Comparison of ENCODE assay signal across 19 cellular contexts in the genomic region with DNA sequence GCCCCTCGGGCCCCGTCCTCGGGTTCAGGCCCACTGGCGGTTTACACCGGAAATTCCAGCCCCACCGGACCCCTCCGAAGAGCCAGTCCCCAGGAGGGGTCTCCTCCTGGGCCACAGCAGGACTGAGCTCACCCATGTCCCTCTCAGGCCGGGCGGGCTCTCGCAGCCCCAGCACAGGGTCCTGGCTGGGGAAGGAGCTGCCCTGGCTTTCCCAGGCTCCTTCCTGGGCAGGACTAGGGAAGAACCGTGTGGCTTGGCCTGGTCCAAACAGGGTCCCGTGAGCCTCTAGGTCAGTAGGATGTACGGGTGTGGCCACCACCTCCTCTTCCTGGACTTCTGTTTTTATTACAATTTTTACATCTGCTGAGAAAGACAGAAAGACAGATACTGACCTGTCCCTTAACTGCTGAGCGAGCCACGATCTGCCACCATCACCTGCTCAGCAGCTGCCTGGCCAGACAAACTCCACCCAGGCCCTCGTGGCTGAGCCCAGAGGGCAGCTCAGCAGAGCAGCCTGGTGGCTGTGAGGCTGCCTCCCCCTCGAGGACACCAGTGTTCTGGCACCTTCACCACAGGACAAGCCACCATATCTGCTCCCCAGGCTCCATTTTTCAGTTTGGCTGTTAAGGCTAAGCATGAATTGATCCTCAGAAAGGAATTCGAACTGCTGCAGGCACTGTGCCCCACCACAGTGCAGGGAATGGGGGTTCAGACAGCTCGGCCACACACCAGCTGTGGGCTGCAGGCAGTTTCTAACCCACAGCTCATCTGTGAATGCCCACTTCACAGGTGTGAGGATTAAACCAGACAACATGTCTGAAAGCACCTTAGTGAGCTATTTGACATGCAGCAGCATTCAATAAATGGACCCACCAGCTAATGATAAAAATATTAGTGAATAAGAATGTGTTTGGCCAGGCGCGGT. TPM values are rescaled to one million over a fixed set of nuclear protein-coding genes. Genes with fewer than 3 reads are reported as not detected.
A peak's percentile ranks its signal among the peaks of the same experiment; 100 is the strongest.
DNase-seq lines count a peak whose midpoint lies in the region; ATAC-seq, FAIRE-seq and TF ChIP-seq lines count a peak whose summit lies in the region.
"Had no signal": no experiment of that assay in that cellular context is flagged by ENCODE, and none has a peak within 500 bp of the region (broad histone marks: within the 10 kb centered on the region; RNA-seq: fewer than 3 reads in every experiment).

No MANE protein-coding gene starts in this region.

- no peak overlapping the region for H3K27ac Mint-ChIP-seq in activated CD8-positive, alpha-beta T cell treated with anti-CD3 and anti-CD28 coated beads, Interleukin-2, amount 10 ng/mL, durations not matched to agents 7 days and 5 days
- H3K27ac Mint-ChIP-seq in endothelial cell (ENCODE audit: unreplicated experiment), result peak overlapping the region; percentile 42
- peak overlapping the region; percentile 47 for H3K27ac Mint-ChIP-seq in stimulated activated naive B cell treated with anti-CD40 and anti-IgM and Interleukin-4, amounts not matched to agents 10 μg/mL and 1 μg/mL and 100 μg/mL, for 72 hours

- H3K27me3 Mint-ChIP-seq in activated CD8-positive, alpha-beta T cell treated with anti-CD3 and anti-CD28 coated beads, Interleukin-2, amount 10 ng/mL, durations not matched to agents 7 days and 5 days (ENCODE audit: low read depth), result no peaks in the 10 kb centered on the region
- H3K27me3 Mint-ChIP-seq in endothelial cell (ENCODE audit: unreplicated experiment), result peaks cover 8% of the 10 kb centered on the region
- no peaks in the 10 kb centered on the region for H3K27me3 Mint-ChIP-seq in stimulated activated naive B cell treated with anti-CD40 and anti-IgM and Interleukin-4, amounts not matched to agents 10 μg/mL and 1 μg/mL and 100 μg/mL, for 72 hours
- H3K27me3 Mint-ChIP-seq: CD8-positive, alpha-beta memory T cell had no signal

- intact Hi-C loops in upper lobe of right lung (cut with DNase I), result no loop called here

- no peaks in the 10 kb centered on the region for H3K9me3 Mint-ChIP-seq in activated CD8-positive, alpha-beta T cell treated with anti-CD3 and anti-CD28 coated beads, Interleukin-2, amount 10 ng/mL, durations not matched to agents 7 days and 5 days (ENCODE audit: insufficient read depth)
- H3K9me3 Mint-ChIP-seq in endothelial cell (ENCODE audit: unreplicated experiment), result peaks cover 7% of the 10 kb centered on the region
- H3K9me3 Mint-ChIP-seq in stimulated activated naive B cell treated with anti-CD40 and anti-IgM and Interleukin-4, amounts not matched to agents 10 μg/mL and 1 μg/mL and 100 μg/mL, for 72 hours, result peaks cover 12 to 14% of the 10 kb centered on the region in 2 donors
- H3K9me3 Mint-ChIP-seq: CD8-positive, alpha-beta memory T cell had no signal

- H3K4me1 ChIP-seq in upper lobe of right lung, result no peaks in the 10 kb centered on the region
- H3K4me1 ChIP-seq: HAP-1, SJCRH30 had no signal

- FAIRE-seq in RCC 7860 (lab: Jason Lieb, UNC), result no peak
- FAIRE-seq: D721Med had no signal

- DNase-seq in activated CD8-positive, alpha-beta T cell treated with anti-CD3 and anti-CD28 coated beads, Interleukin-2, amount 10 ng/mL, durations not matched to agents 7 days and 5 days, result no peak
- DNase-seq in endothelial cell (ENCODE audit: low spot score), result no peak
- peak; percentile 4 for DNase-seq in mucosa of gallbladder (ENCODE audit: low spot score)
- no peak for DNase-seq in stimulated activated naive B cell treated with anti-CD40 and anti-IgM and Interleukin-4, amounts not matched to agents 10 μg/mL and 1 μg/mL and 100 μg/mL, for 72 hours
- DNase-seq in RCC 7860 (ENCODE audit: low spot score), result no peak
- DNase-seq in EL, result no peak
- DNase-seq in upper lobe of right lung, result no peak
- DNase-seq: ACHN; C1 segment of cervical spinal cord; CD8-positive, alpha-beta memory T cell; NCI-H1417; NCI-H187; NCI-H2227 treated with DMSO at 0.1 percent for 48 hours; NCI-H510A treated with DMSO at 0.1 percent for 48 hours; NCI-H774; SJCRH30 had no signal

- no peak overlapping the region for H3K4me3 ChIP-seq in upper lobe of right lung
- H3K4me3 ChIP-seq: HAP-1, SJCRH30 had no signal

- H3K27ac ChIP-seq in upper lobe of right lung, result no peak overlapping the region
- H3K27ac ChIP-seq: SJCRH30 had no signal

- POLR2A ChIA-PET in activated CD8-positive, alpha-beta T cell treated with anti-CD3 and anti-CD28 coated beads, Interleukin-2, amount 10 ng/mL, durations not matched to agents 7 days and 5 days (lab: Charles Lee), result interaction anchor here (0.7 to 1.7 kb wide), 2 partner anchors 15 to 187 kb away, joined by 3 to 5 read pairs; a partner anchor contains a TSS

- no peaks in the 10 kb centered on the region for H3K9me3 ChIP-seq in upper lobe of right lung
- H3K9me3 ChIP-seq: HAP-1 had no signal

- no peak for TF ChIP-seq CTCF in endothelial cell (IDR thresholded peaks at IDR 0.05; ENCODE audit: unreplicated experiment)
- TF ChIP-seq CTCF in upper lobe of right lung (IDR thresholded peaks at IDR 0.05), result no peak

- peaks cover 77% of the 10 kb centered on the region for H3K36me3 Mint-ChIP-seq in activated CD8-positive, alpha-beta T cell treated with anti-CD3 and anti-CD28 coated beads, Interleukin-2, amount 10 ng/mL, durations not matched to agents 7 days and 5 days (ENCODE audit: low read depth)
- peaks cover 74% of the 10 kb centered on the region for H3K36me3 Mint-ChIP-seq in endothelial cell (ENCODE audit: low read depth, unreplicated experiment)
- H3K36me3 Mint-ChIP-seq in stimulated activated naive B cell treated with anti-CD40 and anti-IgM and Interleukin-4, amounts not matched to agents 10 μg/mL and 1 μg/mL and 100 μg/mL, for 72 hours, result peaks cover 71 to 88% of the 10 kb centered on the region in 2 donors

- peaks cover 55% of the 10 kb centered on the region for H3K36me3 ChIP-seq in upper lobe of right lung

- H3K27me3 ChIP-seq in upper lobe of right lung, result no peaks in the 10 kb centered on the region
- H3K27me3 ChIP-seq: SJCRH30 had no signal

- CTCF ChIA-PET in activated CD8-positive, alpha-beta T cell treated with anti-CD3 and anti-CD28 coated beads, Interleukin-2, amount 10 ng/mL, durations not matched to agents 7 days and 5 days (lab: Charles Lee), result interaction anchor here (1.5 kb wide), 1 partner anchor 126 kb away, joined by 3 read pairs; no protein-coding TSS in a partner anchor

- ATAC-seq in activated CD8-positive, alpha-beta T cell treated with anti-CD3 and anti-CD28 coated beads, Interleukin-2, amount 10 ng/mL, durations not matched to agents 7 days and 5 days, result peak; percentile 30
- no peak for ATAC-seq in stimulated activated naive B cell treated with anti-CD40 and anti-IgM and Interleukin-4, amounts not matched to agents 10 μg/mL and 1 μg/mL and 100 μg/mL, for 72 hours (replicated peaks)
- ATAC-seq in GM21515 (IDR thresholded peaks at IDR 0.05; ENCODE audit: unreplicated experiment), result no peak
- ATAC-seq in upper lobe of right lung, result no peak

- no peaks in the 10 kb centered on the region for H3K4me1 Mint-ChIP-seq in activated CD8-positive, alpha-beta T cell treated with anti-CD3 and anti-CD28 coated beads, Interleukin-2, amount 10 ng/mL, durations not matched to agents 7 days and 5 days (ENCODE audit: low read depth)
- no peaks in the 10 kb centered on the region for H3K4me1 Mint-ChIP-seq in endothelial cell (ENCODE audit: unreplicated experiment)
- no peaks in the 10 kb centered on the region for H3K4me1 Mint-ChIP-seq in stimulated activated naive B cell treated with anti-CD40 and anti-IgM and Interleukin-4, amounts not matched to agents 10 μg/mL and 1 μg/mL and 100 μg/mL, for 72 hours

- H3K4me3 Mint-ChIP-seq in activated CD8-positive, alpha-beta T cell treated with anti-CD3 and anti-CD28 coated beads, Interleukin-2, amount 10 ng/mL, durations not matched to agents 7 days and 5 days, result no peak overlapping the region
- H3K4me3 Mint-ChIP-seq in endothelial cell (ENCODE audit: unreplicated experiment), result no peak overlapping the region
- H3K4me3 Mint-ChIP-seq in stimulated activated naive B cell treated with anti-CD40 and anti-IgM and Interleukin-4, amounts not matched to agents 10 μg/mL and 1 μg/mL and 100 μg/mL, for 72 hours, result no peak overlapping the region
- H3K4me3 Mint-ChIP-seq: CD8-positive, alpha-beta memory T cell had no signal

RNA-seq across cellular contexts. Expression of a gene that starts 14.5 kb away (rescaled TPM):
- total RNA-seq in activated CD8-positive, alpha-beta T cell treated with anti-CD3 and anti-CD28 coated beads, Interleukin-2, amount 10 ng/mL, durations not matched to agents 7 days and 5 days, result 10 to 100 TPM; 12.9 to 13.1 TPM
- 13.9 TPM for total RNA-seq in endothelial cell (ENCODE audit: unreplicated experiment)
- 13.7 TPM for total RNA-seq in mucosa of gallbladder
- total RNA-seq in upper lobe of right lung, result 11.3 TPM

RNA-seq across cellular contexts. Expression of a gene that starts 22.2 kb away (rescaled TPM):
- total RNA-seq in activated CD8-positive, alpha-beta T cell treated with anti-CD3 and anti-CD28 coated beads, Interleukin-2, amount 10 ng/mL, durations not matched to agents 7 days and 5 days, result 10 to 100 TPM; 19.7 to 21.4 TPM
- total RNA-seq in endothelial cell (ENCODE audit: unreplicated experiment), result 23.8 TPM
- 20.0 TPM for total RNA-seq in mucosa of gallbladder
- total RNA-seq in upper lobe of right lung, result 17.0 TPM
